8 cellular contexts compared by ENCODE assay signal in the genomic region with DNA sequence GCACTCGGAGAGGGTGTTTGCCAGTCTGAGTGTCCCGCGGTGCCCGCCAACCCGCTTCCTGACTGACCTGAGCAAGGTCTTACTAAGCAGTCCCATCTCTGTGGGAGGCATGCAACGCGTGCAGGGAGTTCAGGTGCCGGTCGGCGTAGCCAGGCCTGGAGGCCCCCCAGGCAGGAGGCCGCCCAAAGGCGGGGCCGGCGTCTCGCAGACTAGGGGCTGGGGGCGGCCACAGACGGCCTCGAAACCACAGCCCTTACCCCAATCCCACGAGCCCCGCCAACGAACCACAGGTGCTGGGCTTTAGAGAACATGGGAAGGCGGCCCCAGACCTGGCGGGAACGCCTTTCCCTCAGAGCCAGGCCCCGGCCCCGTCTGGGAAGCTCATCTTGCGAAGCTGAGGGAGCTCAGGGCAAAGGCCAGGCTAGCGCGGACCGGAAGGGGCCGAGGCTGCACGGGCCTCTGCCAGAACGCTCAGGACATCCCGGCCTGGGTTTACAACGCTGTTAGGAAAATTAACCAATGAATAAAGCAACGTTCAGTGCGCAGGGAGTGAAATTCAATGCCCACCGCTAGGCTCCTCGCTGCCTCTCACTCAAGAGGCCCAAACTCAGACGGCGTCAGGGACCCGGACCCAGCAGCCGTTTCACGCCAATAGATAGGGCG. TPM values are rescaled to one million over a fixed set of nuclear protein-coding genes. Genes with fewer than 3 reads are reported as not detected.
A peak's percentile ranks its signal among the peaks of the same experiment; 100 is the strongest.
DNase-seq lines count a peak whose midpoint lies in the region; ATAC-seq and TF ChIP-seq lines count a peak whose summit lies in the region.

No MANE protein-coding gene starts in this region.

- intact Hi-C loops in CD4-positive, alpha-beta memory T cell (cut with micrococcal nuclease), result loop anchor here (1.0 to 10.0 kb wide), 2 partner anchors 97 to 659 kb away; partner anchors contain the start of genes TBC1D10A, UQCR10 and ZMAT5
- intact Hi-C loops in thyroid gland (cut with DNase I), result no loop called here

- H3K9me3 Mint-ChIP-seq in CD4-positive, alpha-beta memory T cell, result no peaks in the 10 kb centered on the region
- H3K9me3 Mint-ChIP-seq in activated CD4-positive, alpha-beta T cell treated with anti-CD3 and anti-CD28 coated beads, Interleukin-2, amount 10 ng/mL, durations not matched to agents 7 days and 5 days, result no peaks in the 10 kb centered on the region
- H3K9me3 Mint-ChIP-seq in endodermal cell, result no peaks in the 10 kb centered on the region
- no peaks in the 10 kb centered on the region for H3K9me3 Mint-ChIP-seq in naive B cell

- DNase-seq in CD4-positive, alpha-beta memory T cell, result peak in 1 of 5 donors; percentile 69
- peak; percentile 41 for DNase-seq in activated CD4-positive, alpha-beta T cell treated with anti-CD3 and anti-CD28 coated beads, Interleukin-2, amount 10 ng/mL, durations not matched to agents 7 days and 5 days
- DNase-seq in endodermal cell (no peak), naive B cell (no peak), thyroid gland (peak in 1 of 2 donors; percentile 75), inferior parietal cortex (ENCODE audit: extremely low spot score) (no peak)

- H3K9me3 ChIP-seq in CD4-positive, alpha-beta memory T cell (ENCODE audit: control insufficient read depth in 1 of 2, low read length in 2 of 2), result no peaks in the 10 kb centered on the region
- H3K9me3 ChIP-seq in HUES64 (ENCODE audit: insufficient read depth, low read depth, low read length) (no peaks in the 10 kb centered on the region), endodermal cell (ENCODE audit: control insufficient read depth, low read length) (no peaks in the 10 kb centered on the region), thyroid gland (no peaks in the 10 kb centered on the region)

- H3K4me1 ChIP-seq in CD4-positive, alpha-beta memory T cell (ENCODE audit: insufficient read depth, low read length), result peaks cover 47% of the 10 kb centered on the region
- H3K4me1 ChIP-seq in HUES64 (ENCODE audit: insufficient read depth, low read length), result peaks cover 26% of the 10 kb centered on the region; the same call in 1 of the 2 replicates
- peaks cover 19% of the 10 kb centered on the region for H3K4me1 ChIP-seq in endodermal cell (ENCODE audit: control insufficient read depth, insufficient read depth, low read length)
- peaks cover 26 to 47% of the 10 kb centered on the region in 2 donors for H3K4me1 ChIP-seq in thyroid gland

- peak overlapping the region; percentile 82 for H3K9ac ChIP-seq in HUES64 (ENCODE audit: low read depth, low read length)
- peak overlapping the region; percentile 83 for H3K9ac ChIP-seq in endodermal cell (ENCODE audit: extremely low read depth, low read length, poor library complexity, severe bottlenecking)

- WGBS in HUES64, result under 1% methylated on average over 45 of the region's 45 CpGs
- 1% methylated on average over 21 to 45 of the region's 45 CpGs for WGBS in endodermal cell (ENCODE audit: insufficient coverage in 1 of 2, insufficient read length in 1 of 2), 2 experiments
- WGBS in thyroid gland, 2 donors, result 0 to 2% methylated on average over 19 to 36 of the region's 45 CpGs

- no peaks in the 10 kb centered on the region for H3K27me3 ChIP-seq in CD4-positive, alpha-beta memory T cell (ENCODE audit: insufficient read depth, low read length)
- H3K27me3 ChIP-seq in HUES64 (ENCODE audit: insufficient read depth, low read length), result no peaks in the 10 kb centered on the region
- no peaks in the 10 kb centered on the region for H3K27me3 ChIP-seq in endodermal cell (ENCODE audit: control insufficient read depth, insufficient read depth, low read length, poor library complexity, severe bottlenecking)
- H3K27me3 ChIP-seq in thyroid gland, result no peaks in the 10 kb centered on the region

- H3K27me3 Mint-ChIP-seq in CD4-positive, alpha-beta memory T cell, result no peaks in the 10 kb centered on the region
- no peaks in the 10 kb centered on the region for H3K27me3 Mint-ChIP-seq in activated CD4-positive, alpha-beta T cell treated with anti-CD3 and anti-CD28 coated beads, Interleukin-2, amount 10 ng/mL, durations not matched to agents 7 days and 5 days
- H3K27me3 Mint-ChIP-seq in endodermal cell (ENCODE audit: insufficient read depth), result no peaks in the 10 kb centered on the region
- H3K27me3 Mint-ChIP-seq in naive B cell, result no peaks in the 10 kb centered on the region

- CTCF ChIA-PET in CD4-positive, alpha-beta memory T cell (lab: Charles Lee; ENCODE audit: partially characterized antibody), result interaction anchor here (0.9 to 7.8 kb wide), 12 partner anchors 10 to 318 kb away, joined by 3 to 194 read pairs (median 4); partner anchors contain the start of genes CASTOR1, RNF215 and SEC14L2
- CTCF ChIA-PET in activated CD4-positive, alpha-beta T cell treated with anti-CD3 and anti-CD28 coated beads, Interleukin-2, amount 10 ng/mL, durations not matched to agents 7 days and 5 days (lab: Charles Lee), result interaction anchor here (0.8 to 7.4 kb wide), 13 partner anchors 9 to 135 kb away, joined by 3 to 91 read pairs (median 12); partner anchors contain the start of genes CASTOR1, CCDC157, RNF215 and SEC14L2

- H3K27ac ChIP-seq in CD4-positive, alpha-beta memory T cell (ENCODE audit: low read depth, low read length), result peak overlapping the region; percentile 89
- H3K27ac ChIP-seq in HUES64 (ENCODE audit: low read depth, low read length) (peak overlapping the region; percentile 97), endodermal cell (ENCODE audit: low read depth, low read length) (peak overlapping the region; percentile 95), thyroid gland (peak overlapping the region; percentile 92 to 98 (median 97))

- peaks cover 35 to 72% (median 49%) of the 10 kb centered on the region in 4 donors for H3K4me1 Mint-ChIP-seq in CD4-positive, alpha-beta memory T cell
- H3K4me1 Mint-ChIP-seq in activated CD4-positive, alpha-beta T cell treated with anti-CD3 and anti-CD28 coated beads, Interleukin-2, amount 10 ng/mL, durations not matched to agents 7 days and 5 days, result peaks cover 63% of the 10 kb centered on the region
- H3K4me1 Mint-ChIP-seq in endodermal cell, result peaks cover 34% of the 10 kb centered on the region
- peaks cover 35 to 52% (median 48%) of the 10 kb centered on the region in 3 donors for H3K4me1 Mint-ChIP-seq in naive B cell

- H3K36me3 ChIP-seq in CD4-positive, alpha-beta memory T cell (ENCODE audit: insufficient read depth, low read length), result no peaks in the 10 kb centered on the region
- H3K36me3 ChIP-seq in HUES64 (ENCODE audit: insufficient read depth, low read length), result peaks cover 35% of the 10 kb centered on the region
- peaks cover 26% of the 10 kb centered on the region for H3K36me3 ChIP-seq in endodermal cell (ENCODE audit: control insufficient read depth, insufficient read depth, low read length)
- no peaks in the 10 kb centered on the region for H3K36me3 ChIP-seq in thyroid gland

- ATAC-seq in GM21390 (IDR thresholded peaks at IDR 0.05; ENCODE audit: unreplicated experiment) (peak; percentile 32), naive B cell (ENCODE audit: low read depth in 2 of 2) (no peak)

- TF ChIP-seq CTCF in endodermal cell (conservative IDR thresholded peaks at IDR 0.05) (peak; percentile 46), thyroid gland (IDR thresholded peaks at IDR 0.05) (peak in 2 of 6 experiments; percentile 4 to 30)

- H3K4me3 ChIP-seq in CD4-positive, alpha-beta memory T cell (ENCODE audit: low read length in 2 of 2), result peak overlapping the region; percentile 75 to 79
- H3K4me3 ChIP-seq in HUES64 (ENCODE audit: low read length) (peak overlapping the region; percentile 71), endodermal cell (ENCODE audit: low read length) (peak overlapping the region; percentile 85), thyroid gland (replicated peaks in 1 of 3) (peak overlapping the region; percentile 1 to 52 (median 43))

- peak overlapping the region; percentile 88 to 99 (median 99) for H3K27ac Mint-ChIP-seq in CD4-positive, alpha-beta memory T cell
- H3K27ac Mint-ChIP-seq in activated CD4-positive, alpha-beta T cell treated with anti-CD3 and anti-CD28 coated beads, Interleukin-2, amount 10 ng/mL, durations not matched to agents 7 days and 5 days, result peak overlapping the region; percentile 99
- H3K27ac Mint-ChIP-seq in endodermal cell (peak overlapping the region; percentile 97), naive B cell (peak overlapping the region; percentile 95 to 99 (median 98))

- H3K36me3 Mint-ChIP-seq in CD4-positive, alpha-beta memory T cell, result peaks cover 16 to 34% of the 10 kb centered on the region in 2 donors
- peaks cover 36% of the 10 kb centered on the region for H3K36me3 Mint-ChIP-seq in activated CD4-positive, alpha-beta T cell treated with anti-CD3 and anti-CD28 coated beads, Interleukin-2, amount 10 ng/mL, durations not matched to agents 7 days and 5 days (ENCODE audit: low read depth)
- peaks cover 28% of the 10 kb centered on the region for H3K36me3 Mint-ChIP-seq in endodermal cell (ENCODE audit: low read depth)
- no peaks in the 10 kb centered on the region for H3K36me3 Mint-ChIP-seq in naive B cell

- peak overlapping the region; percentile 96 to 99 (median 98) for H3K4me3 Mint-ChIP-seq in CD4-positive, alpha-beta memory T cell
- peak overlapping the region; percentile 99 for H3K4me3 Mint-ChIP-seq in activated CD4-positive, alpha-beta T cell treated with anti-CD3 and anti-CD28 coated beads, Interleukin-2, amount 10 ng/mL, durations not matched to agents 7 days and 5 days
- H3K4me3 Mint-ChIP-seq in endodermal cell (peak overlapping the region; percentile 79), naive B cell (peak overlapping the region; percentile 93 to 99 (median 99))

- peak; percentile 26 to 88 for TF ChIP-seq POLR2A in thyroid gland (IDR thresholded peaks at IDR 0.05)

- POLR2A ChIA-PET in CD4-positive, alpha-beta memory T cell (lab: Charles Lee; ENCODE audit: partially characterized antibody), result interaction anchor here (0.6 to 7.0 kb wide), 32 partner anchors 11 to 870 kb away, joined by 3 to 126 read pairs (median 4); partner anchors contain the start of genes ASCC2, CASTOR1, CCDC157 and MORC2
- POLR2A ChIA-PET in activated CD4-positive, alpha-beta T cell treated with anti-CD3 and anti-CD28 coated beads, Interleukin-2, amount 10 ng/mL, durations not matched to agents 7 days and 5 days (lab: Charles Lee), result interaction anchor here (0.7 to 1.0 kb wide), 2 partner anchors 21 to 245 kb away, joined by 3 read pairs; no protein-coding TSS in a partner anchor

RNA-seq across cellular contexts. Expression of gene MTFP1, which starts 2.1 kb away (rescaled TPM):
- 10 to 100 TPM; 13.5 to 15.7 TPM for total RNA-seq in CD4-positive, alpha-beta memory T cell
- polyA plus RNA-seq in CD4-positive, alpha-beta memory T cell, result 10 to 100 TPM; 31.1 to 47.4 TPM
- 46.7 TPM for polyA plus RNA-seq in HUES64 (2013, experiment 1 of 2)
- 49.5 TPM for polyA plus RNA-seq in HUES64 (2013, experiment 2 of 2)
- 10 to 100 TPM; 34.5 to 40.0 TPM for total RNA-seq in activated CD4-positive, alpha-beta T cell treated with anti-CD3 and anti-CD28 coated beads, Interleukin-2, amount 10 ng/mL, durations not matched to agents 7 days and 5 days
- total RNA-seq in endodermal cell (10 to 100 TPM; 25.9 to 30.8 TPM), thyroid gland (10 to 100 TPM in 3 of 4 donors, 1 to 10 TPM in 1; 5.8 to 25.7 (median 14.4) TPM)
- polyA plus RNA-seq in endodermal cell (2013, experiment 1 of 2), result 26.7 TPM
- polyA plus RNA-seq in endodermal cell (2013, experiment 2 of 2), result 20.0 TPM
- polyA plus RNA-seq in naive B cell (ENCODE audit: low read depth in 6 of 6), result 10 to 100 TPM in 4 of 6 donors, 1 to 10 TPM in 2; 2.6 to 18.0 (median 13.2) TPM

RNA-seq across cellular contexts. Expression of gene SEC14L2, which starts 26.6 kb away (rescaled TPM):
- total RNA-seq in CD4-positive, alpha-beta memory T cell, result 1 to 10 TPM; 6.0 to 8.6 TPM
- polyA plus RNA-seq in CD4-positive, alpha-beta memory T cell, result 10 to 100 TPM in 1 of 2 donors, 1 to 10 TPM in 1; 9.7 to 13.8 TPM
- polyA plus RNA-seq in HUES64 (2013, experiment 1 of 2), result 2.0 TPM
- polyA plus RNA-seq in HUES64 (2013, experiment 2 of 2), result 2.0 TPM
- total RNA-seq in activated CD4-positive, alpha-beta T cell treated with anti-CD3 and anti-CD28 coated beads, Interleukin-2, amount 10 ng/mL, durations not matched to agents 7 days and 5 days, result 10 to 100 TPM in 1 of 2 experiments, 1 to 10 TPM in 1; 7.6 to 10.5 TPM
- total RNA-seq in endodermal cell, result 10 to 100 TPM; 13.9 to 19.1 TPM
- polyA plus RNA-seq in endodermal cell (2013, experiment 1 of 2), result 7.4 TPM
- polyA plus RNA-seq in endodermal cell (2013, experiment 2 of 2), result 7.7 TPM
- 1 to 10 TPM in 3 of 6 donors, under 1 TPM in 3; 0.60 to 2.6 (median 1.0) TPM for polyA plus RNA-seq in naive B cell (ENCODE audit: low read depth in 6 of 6)
- total RNA-seq in thyroid gland, result 10 to 100 TPM; 26.6 to 59.1 (median 30.4) TPM

RNA-seq across cellular contexts. Expression of gene RNF215, which starts 36.2 kb away (rescaled TPM):
- 1 to 10 TPM; 6.1 to 6.6 TPM for total RNA-seq in CD4-positive, alpha-beta memory T cell
- under 1 TPM; 0.29 to 0.53 TPM for polyA plus RNA-seq in CD4-positive, alpha-beta memory T cell
- 7.4 TPM for polyA plus RNA-seq in HUES64 (2013, experiment 1 of 2)
- 12.8 TPM for polyA plus RNA-seq in HUES64 (2013, experiment 2 of 2)
- 1 to 10 TPM; 9.8 to 9.9 TPM for total RNA-seq in activated CD4-positive, alpha-beta T cell treated with anti-CD3 and anti-CD28 coated beads, Interleukin-2, amount 10 ng/mL, durations not matched to agents 7 days and 5 days
- total RNA-seq in endodermal cell (10 to 100 TPM; 44.0 to 46.7 TPM), thyroid gland (10 to 100 TPM; 14.8 to 25.5 (median 18.8) TPM)
- 24.2 TPM for polyA plus RNA-seq in endodermal cell (2013, experiment 1 of 2)
- polyA plus RNA-seq in endodermal cell (2013, experiment 2 of 2), result 25.6 TPM
- 1 to 10 TPM in 1 of 6 donors, under 1 TPM in 4, not detected in 1; 0.30 to 1.0 (median 0.95) TPM for polyA plus RNA-seq in naive B cell (ENCODE audit: low read depth in 6 of 6)

RNA-seq across cellular contexts. Expression of gene SEC14L3, which starts 48.4 kb away (rescaled TPM):
- total RNA-seq in CD4-positive, alpha-beta memory T cell, result not detected
- polyA plus RNA-seq in CD4-positive, alpha-beta memory T cell, result not detected
- not detected for polyA plus RNA-seq in HUES64 (2013, experiment 1 of 2)
- not detected for polyA plus RNA-seq in HUES64 (2013, experiment 2 of 2)
- total RNA-seq in activated CD4-positive, alpha-beta T cell treated with anti-CD3 and anti-CD28 coated beads, Interleukin-2, amount 10 ng/mL, durations not matched to agents 7 days and 5 days, result not detected
- total RNA-seq in endodermal cell, result not detected
- not detected for polyA plus RNA-seq in endodermal cell (2013, experiment 1 of 2)
- polyA plus RNA-seq in endodermal cell (2013, experiment 2 of 2), result not detected
- polyA plus RNA-seq in naive B cell (ENCODE audit: low read depth in 6 of 6), result not detected
- total RNA-seq in thyroid gland, result 1 to 10 TPM in 1 of 4 donors, not detected in 3; 1.5 TPM
